11 cellular contexts compared by ENCODE assay signal in genomic region chr2:234679766-234680687, GRCh38.
A peak's percentile ranks its signal among the peaks of the same experiment; 100 is the strongest.
DNase-seq lines count a peak whose midpoint lies in the region; ATAC-seq and TF ChIP-seq lines count a peak whose summit lies in the region.
"Had no signal": no experiment of that assay in that cellular context is flagged by ENCODE, and none has a peak within 500 bp of the region (broad histone marks: within the 10 kb centered on the region; RNA-seq: fewer than 3 reads in every experiment).

No MANE protein-coding gene starts in this region.

- H3K27me3 ChIP-seq in breast epithelium = no peaks in the 10 kb centered on the region

- H3K4me3 Mint-ChIP-seq in HFFc6 = no peak overlapping the region
- H3K4me3 Mint-ChIP-seq: activated naive CD4-positive, alpha-beta T cell treated with anti-CD3 and anti-CD28 coated beads, Interleukin-2, amount 50 U/mL, for 24 hours had no signal

- no peaks in the 10 kb centered on the region for H3K36me3 ChIP-seq in breast epithelium
- H3K36me3 ChIP-seq: HAP-1 had no signal

- peaks cover 32% of the 10 kb centered on the region for H3K4me1 Mint-ChIP-seq in HFFc6 (ENCODE audit: low read depth)
- H3K4me1 Mint-ChIP-seq: activated naive CD4-positive, alpha-beta T cell treated with anti-CD3 and anti-CD28 coated beads, Interleukin-2, amount 50 U/mL, for 24 hours had no signal

- no peak for TF ChIP-seq POLR2A in breast epithelium (IDR thresholded peaks at IDR 0.05)

- no peak overlapping the region for H3K4me3 ChIP-seq in breast epithelium
- H3K4me3 ChIP-seq: HAP-1 had no signal

- no peaks in the 10 kb centered on the region for H3K9me3 ChIP-seq in breast epithelium
- H3K9me3 ChIP-seq: HAP-1 had no signal

- TF ChIP-seq CTCF in HFFc6 (IDR thresholded peaks at IDR 0.05) (no peak), breast epithelium (IDR thresholded peaks at IDR 0.05) (no peak)

- H3K27ac Mint-ChIP-seq in HFFc6 = no peak overlapping the region
- H3K27ac Mint-ChIP-seq: activated naive CD4-positive, alpha-beta T cell treated with anti-CD3 and anti-CD28 coated beads, Interleukin-2, amount 50 U/mL, for 24 hours had no signal

- DNase-seq in HFFc6 (peak; percentile 93), breast epithelium (ENCODE audit: low spot score in 2 of 2) (no peak), islet precursor cell (peak; percentile 95), smooth muscle cell of the brain vasculature (ENCODE audit: low read depth, low spot score) (peak; percentile 40), UCSD-AML1 (lab: John Stamatoyannopoulos, UW; ENCODE audit: unreplicated experiment) (no peak)
- no peak for DNase-seq in activated CD4-positive, alpha-beta T cell treated with anti-CD3 and anti-CD28 coated beads, Interleukin-2, amount 50 U/mL, for 48 hours

- H3K36me3 Mint-ChIP-seq in HFFc6 (ENCODE audit: low read depth) = peaks cover 5% of the 10 kb centered on the region
- H3K36me3 Mint-ChIP-seq: activated naive CD4-positive, alpha-beta T cell treated with anti-CD3 and anti-CD28 coated beads, Interleukin-2, amount 50 U/mL, for 24 hours had no signal

- intact Hi-C loops in breast epithelium (cut with DNase I; ENCODE audit: low total_unique reads) = no loop called here

- H3K4me1 ChIP-seq in breast epithelium = no peaks in the 10 kb centered on the region

- ATAC-seq in HG03520 (IDR thresholded peaks at IDR 0.05; ENCODE audit: unreplicated experiment) (no peak), GM21737 (IDR thresholded peaks at IDR 0.05; ENCODE audit: unreplicated experiment) (no peak)
- ATAC-seq: left colon had no signal

- H3K9me3 Mint-ChIP-seq in HFFc6 = no peaks in the 10 kb centered on the region
- H3K9me3 Mint-ChIP-seq: activated naive CD4-positive, alpha-beta T cell treated with anti-CD3 and anti-CD28 coated beads, Interleukin-2, amount 50 U/mL, for 24 hours had no signal

- no peaks in the 10 kb centered on the region for H3K27me3 Mint-ChIP-seq in HFFc6 (ENCODE audit: insufficient read depth)
- H3K27me3 Mint-ChIP-seq: activated naive CD4-positive, alpha-beta T cell treated with anti-CD3 and anti-CD28 coated beads, Interleukin-2, amount 50 U/mL, for 24 hours had no signal

- H3K27ac ChIP-seq in breast epithelium = peak overlapping the region; percentile 41 to 79

Comparison
In these comparisons a context has a peak if more than half of its experiments do, and no peak if none do; other contexts are left out.
1. DNase-seq: peak in HFFc6 (single experiment), islet precursor cell (single experiment) and smooth muscle cell of the brain vasculature (single experiment); none in breast epithelium (0 of 2), activated CD4-positive, alpha-beta T cell treated with anti-CD3 and anti-CD28 coated beads, Interleukin-2, amount 50 U/mL, for 48 hours (0 of 2) and UCSD-AML1 (single experiment).